In genomic region chr14:24299255-24300191, GRCh38 we compare ENCODE assay signal across 8 cellular contexts. TPM values are rescaled to one million over a fixed set of nuclear protein-coding genes. Genes with fewer than 3 reads are reported as not detected.
A peak's percentile ranks its signal among the peaks of the same experiment; 100 is the strongest.
DNase-seq lines count a peak whose midpoint lies in the region; ATAC-seq and TF ChIP-seq lines count a peak whose summit lies in the region.

TSS of gene DHRS1 (minus strand) at chr14:24299780. CDS start at chr14:24299106, 674 bp downstream.
TSS of gene NOP9 (plus strand) at chr14:24299850. CDS start at chr14:24299955, 105 bp downstream.

- H3K23ac ChIP-seq in H9 (ENCODE audit: insufficient read length, low read depth, low read length), result no peak within 1 kb of the TSS

- no peak within 1 kb of the TSS for H4K91ac ChIP-seq in H9 (ENCODE audit: insufficient read length, low read depth, low read length)

- H3K4me3 ChIP-seq in MM.1S (ENCODE audit: low read length) (peak within 1 kb of the TSS; percentile 82), thoracic aorta (peak within 1 kb of the TSS; percentile 77)

- DNase-seq in GDM1 (lab: John Stamatoyannopoulos, UW) (peak; percentile 81), H9 (peak; percentile 90), MM.1S (peak; percentile 73), SKM-1 (lab: John Stamatoyannopoulos, UW; ENCODE audit: unreplicated experiment) (peak; percentile 14), glomerular visceral epithelial cell (ENCODE audit: extremely low spot score) (peak; percentile 87), osteocyte (ENCODE audit: extremely low spot score, unreplicated experiment) (peak; percentile 94), thoracic aorta (ENCODE audit: low spot score) (peak; percentile 69)

- peaks cover 22 to 52% (median 49%) of the 10 kb centered on the region in 3 experiments for H3K36me3 Mint-ChIP-seq in H9 (ENCODE audit: insufficient read depth in 1 of 3, low read depth in 3 of 3)
- peaks cover 7% of the 10 kb centered on the region for H3K36me3 Mint-ChIP-seq in activated naive CD8-positive, alpha-beta T cell
- H3K36me3 Mint-ChIP-seq in osteocyte (ENCODE audit: unreplicated experiment), result peaks cover 21% of the 10 kb centered on the region

- H2AK5ac ChIP-seq in H9 (ENCODE audit: insufficient read length, low read length), result no peak within 1 kb of the TSS

- H3K36me3 ChIP-seq in MM.1S (replicated peaks; ENCODE audit: insufficient read depth, low read length) (no peaks in the 10 kb centered on the region), thoracic aorta (peaks cover 35% of the 10 kb centered on the region)

- H3K9me2 ChIP-seq in MM.1S (replicated peaks; ENCODE audit: insufficient read depth, low read length), result no peaks in the 10 kb centered on the region

- no peak within 1 kb of the TSS for H3K4ac ChIP-seq in H9 (ENCODE audit: low read depth, low read length)

- no peaks in the 10 kb centered on the region for H4K20me1 ChIP-seq in H9 (ENCODE audit: control insufficient read depth, insufficient read depth, insufficient read length)
- H4K20me1 ChIP-seq in MM.1S (ENCODE audit: insufficient read depth, low read length), result no peaks in the 10 kb centered on the region

- H3K4me1 Mint-ChIP-seq in H9 (peaks cover 21 to 22% of the 10 kb centered on the region in 2 experiments), osteocyte (ENCODE audit: unreplicated experiment) (peaks cover 31% of the 10 kb centered on the region)
- peaks cover 42% of the 10 kb centered on the region for H3K4me1 Mint-ChIP-seq in activated naive CD8-positive, alpha-beta T cell (ENCODE audit: low read depth)

- no peak within 1 kb of the TSS for H2BK20ac ChIP-seq in H9 (ENCODE audit: low read depth, low read length, poor library complexity, severe bottlenecking)

- H3K9me3 ChIP-seq in H9 (ENCODE audit: control insufficient read depth, low read depth, low read length) (no peaks in the 10 kb centered on the region), MM.1S (replicated peaks; ENCODE audit: insufficient read depth, low read length) (no peaks in the 10 kb centered on the region), thoracic aorta (no peaks in the 10 kb centered on the region)

- no peaks in the 10 kb centered on the region for H3K27me3 ChIP-seq in H9 (ENCODE audit: insufficient read depth, low read length)
- H3K27me3 ChIP-seq in MM.1S (replicated peaks; ENCODE audit: insufficient read depth, low read length), result no peaks in the 10 kb centered on the region
- no peaks in the 10 kb centered on the region for H3K27me3 ChIP-seq in thoracic aorta (replicated peaks; ENCODE audit: insufficient read depth)

- H3K27ac Mint-ChIP-seq in H9 (peak within 1 kb of the TSS; percentile 74 to 97 (median 94); a peak in 5 of 7 replicates), osteocyte (ENCODE audit: unreplicated experiment) (peak within 1 kb of the TSS; percentile 82)
- peak within 1 kb of the TSS; percentile 94 for H3K27ac Mint-ChIP-seq in activated naive CD8-positive, alpha-beta T cell

- H4K8ac ChIP-seq in H9 (replicated peaks; ENCODE audit: insufficient read length, low read depth, low read length), result no peak within 1 kb of the TSS

- peak within 1 kb of the TSS; percentile 84 for H3K9ac ChIP-seq in H9 (ENCODE audit: extremely low read depth, insufficient read length, low read length)
- H3K9ac ChIP-seq in MM.1S (ENCODE audit: low read length), result peak within 1 kb of the TSS; percentile 75

- no peak within 1 kb of the TSS for H2BK5ac ChIP-seq in H9 (ENCODE audit: insufficient read length, low read length)

- H3K4me1 ChIP-seq in H9 (ENCODE audit: insufficient read depth, low read length), result peaks cover 4% of the 10 kb centered on the region; the same call in 1 of the 2 replicates
- 0 out of 2 replicates have a peak, but pooled peaks cover 5% of the 10 kb centered on the region for H3K4me1 ChIP-seq in MM.1S (ENCODE audit: low read length)
- H3K4me1 ChIP-seq in thoracic aorta (ENCODE audit: control insufficient read depth in 1 of 2, low read depth in 2 of 2), result peaks cover 13 to 16% of the 10 kb centered on the region in 2 donors

- peak within 1 kb of the TSS; percentile 91 to 93 for H3K4me3 Mint-ChIP-seq in H9
- H3K4me3 Mint-ChIP-seq in activated naive CD8-positive, alpha-beta T cell, result peak within 1 kb of the TSS; percentile 96
- H3K4me3 Mint-ChIP-seq in osteocyte (ENCODE audit: unreplicated experiment), result peak within 1 kb of the TSS; percentile 89

- peaks cover 4% of the 10 kb centered on the region; the same call in 1 of the 2 replicates for H3K79me2 ChIP-seq in H9 (ENCODE audit: insufficient read depth, low read length)
- H3K79me2 ChIP-seq in MM.1S (ENCODE audit: low read length), result peaks cover 22% of the 10 kb centered on the region

- H3K4me2 ChIP-seq in H9 (ENCODE audit: insufficient read depth, insufficient read length, low read length) (peak within 1 kb of the TSS; percentile 100), MM.1S (ENCODE audit: low read depth, low read length) (peak within 1 kb of the TSS; percentile 74)

- no peak within 1 kb of the TSS for H2BK12ac ChIP-seq in H9 (ENCODE audit: insufficient read length, low read depth, low read length)

- H4K5ac ChIP-seq in H9 (ENCODE audit: insufficient read length, low read depth, low read length), result no peak within 1 kb of the TSS

- H3K27ac ChIP-seq in H9 (ENCODE audit: insufficient read length, low read depth, low read length) (no peak within 1 kb of the TSS), MM.1S (ENCODE audit: low read length) (peak within 1 kb of the TSS; percentile 60; the same call in 1 of the 2 replicates), thoracic aorta (peak within 1 kb of the TSS; percentile 52 to 64)

- H3K56ac ChIP-seq in H9 (ENCODE audit: insufficient read length, low read depth, low read length), result no peak within 1 kb of the TSS

- H3K27me3 Mint-ChIP-seq in H9 (ENCODE audit: low read depth) (no peaks in the 10 kb centered on the region; the same call in 1 of the 2 replicates), osteocyte (ENCODE audit: unreplicated experiment) (no peaks in the 10 kb centered on the region)
- H3K27me3 Mint-ChIP-seq in activated naive CD8-positive, alpha-beta T cell, result no peaks in the 10 kb centered on the region

- H2BK15ac ChIP-seq in H9 (ENCODE audit: low read depth, low read length), result no peak within 1 kb of the TSS

- H3K79me1 ChIP-seq in H9 (ENCODE audit: insufficient read depth, low read depth, low read length, poor library complexity, severe bottlenecking), result peaks cover 3% of the 10 kb centered on the region

- no peak within 1 kb of the TSS for H3T11ph ChIP-seq in H9 (ENCODE audit: low read length)

- TF ChIP-seq CTCF in H9 (conservative IDR thresholded peaks at IDR 0.05) (no peak), MM.1S (IDR thresholded peaks at IDR 0.05; ENCODE audit: low read length) (no peak), osteocyte (IDR thresholded peaks at IDR 0.05) (no peak), thoracic aorta (IDR thresholded peaks at IDR 0.05) (no peak)

- no CpG with 5 or more reads among the region's 75 CpGs for WGBS in H9 (ENCODE audit: extremely low coverage, insufficient read length, low lambda C conversion rate)

- peak within 1 kb of the TSS; percentile 68 for H3K18ac ChIP-seq in H9 (ENCODE audit: insufficient read length, low read depth, low read length)

- H2AFZ ChIP-seq in H9 (ENCODE audit: low read length) (no peak within 1 kb of the TSS), MM.1S (ENCODE audit: low read length) (peak within 1 kb of the TSS; percentile 82)

- H3K23me2 ChIP-seq in H9 (ENCODE audit: insufficient read length, low read depth, low read length, poor library complexity, severe bottlenecking), result peaks cover 11% of the 10 kb centered on the region

- no peaks in the 10 kb centered on the region; a peak in 1 of 5 replicates for H3K9me3 Mint-ChIP-seq in H9
- H3K9me3 Mint-ChIP-seq in activated naive CD8-positive, alpha-beta T cell (ENCODE audit: low read depth), result no peaks in the 10 kb centered on the region
- no peaks in the 10 kb centered on the region for H3K9me3 Mint-ChIP-seq in osteocyte (ENCODE audit: unreplicated experiment)

- peak within 1 kb of the TSS; percentile 82 for H3K14ac ChIP-seq in H9 (ENCODE audit: insufficient read depth, low read length)

- H3F3A ChIP-seq in MM.1S (ENCODE audit: insufficient read depth, low read length), result no peaks in the 10 kb centered on the region

- no peak within 1 kb of the TSS for H2BK120ac ChIP-seq in H9 (ENCODE audit: low read depth, low read length, poor library complexity, severe bottlenecking)

- ATAC-seq in thoracic aorta (ENCODE audit: insufficient number of reproducible peaks, low FRiP score, low read depth), result peak; percentile 76

RNA-seq across cellular contexts. Expression of gene DHRS1, which starts in this region (rescaled TPM):
- 18.2 and 19.1 TPM in 2 replicates for total RNA-seq in H9 (2021)
- total RNA-seq in osteocyte, result 24.6 and 27.0 TPM in 2 replicates
- total RNA-seq in thoracic aorta, result 10 to 100 TPM; 25.5 to 31.4 TPM

RNA-seq across cellular contexts. Expression of gene NOP9, which starts in this region (rescaled TPM):
- 34.7 and 35.0 TPM in 2 replicates for total RNA-seq in H9 (2021)
- total RNA-seq in osteocyte, result 27.8 and 28.2 TPM in 2 replicates
- total RNA-seq in thoracic aorta, result 10 to 100 TPM; 15.8 to 19.2 TPM

Comparison
In these comparisons a context has a peak if more than half of its experiments do, and no peak if none do; other contexts are left out.
1. DNase-seq: peak in every context shown above with its lines; median percentile 94 in osteocyte; 90 in H9; 87 in glomerular visceral epithelial cell; 81 in GDM1; 73 in MM.1S; 69 in thoracic aorta; 14 in SKM-1.